1 cellular context compared by ENCODE assay signal in genomic region chr11:121499405-121499804, GRCh38.
TF ChIP-seq lines count a peak whose summit lies in the region.

No MANE protein-coding gene starts in this region.

TF ChIP-seq in GM23338, 12 proteins besides CTCF, POLR2A, EP300 and RAD21 (continued from another document):
- TF ChIP-seq ETS1 (IDR thresholded peaks at IDR 0.05) (no peak), EZH2 (IDR thresholded peaks at IDR 0.05; ENCODE audit: low read depth, unreplicated experiment) (no peak), ZNF462 (CRISPR knock-in tag; IDR thresholded peaks at IDR 0.05) (no peak)
